Comparison of ENCODE assay signal across 13 cellular contexts in genomic region chr2:120617055-120617454, GRCh38.
"Had no signal": no experiment of that assay in that cellular context is flagged by ENCODE, and none has a peak within 500 bp of the region (broad histone marks: within the 10 kb centered on the region; RNA-seq: fewer than 3 reads in every experiment).

No MANE protein-coding gene starts in this region.

- H3K4me3 Mint-ChIP-seq: activated naive CD4-positive, alpha-beta T cell treated with anti-CD3 and anti-CD28 coated beads, Interleukin-2, amount 10 ng/mL, durations not matched to agents 7 days and 5 days; nephron progenitor cell; stimulated activated memory B cell treated with anti-CD40 and anti-IgM and Interleukin-4, amounts not matched to agents 10 μg/mL and 1 μg/mL and 100 μg/mL, for 72 hours had no signal

- H3K4me1 Mint-ChIP-seq: activated naive CD4-positive, alpha-beta T cell treated with anti-CD3 and anti-CD28 coated beads, Interleukin-2, amount 10 ng/mL, durations not matched to agents 7 days and 5 days; stimulated activated memory B cell treated with anti-CD40 and anti-IgM and Interleukin-4, amounts not matched to agents 10 μg/mL and 1 μg/mL and 100 μg/mL, for 72 hours had no signal

- H3K27ac ChIP-seq: adrenal gland, coronary artery, tibial nerve had no signal

- H3K4me1 ChIP-seq: adrenal gland, tibial nerve had no signal

- H3K4me3 ChIP-seq: adrenal gland, coronary artery, smooth muscle cell, tibial nerve had no signal

- ATAC-seq: left lobe of liver; stimulated activated memory B cell treated with anti-CD40 and anti-IgM and Interleukin-4, amounts not matched to agents 10 μg/mL and 1 μg/mL and 100 μg/mL, for 72 hours had no signal

- DNase-seq: activated CD4-positive, alpha-beta T cell treated with anti-CD3 and anti-CD28 coated beads, Interleukin-2, amount 50 U/mL, for 1 hour; activated naive CD4-positive, alpha-beta T cell treated with anti-CD3 and anti-CD28 coated beads, Interleukin-2, amount 10 ng/mL, durations not matched to agents 7 days and 5 days; activated T-cell treated with anti-CD3 and anti-CD28 coated beads for 4 hours; adrenal gland; central memory CD4-positive, alpha-beta T cell; effector CD8-positive, alpha-beta T cell; nephron progenitor cell had no signal

- H3K27me3 ChIP-seq: adrenal gland, tibial nerve had no signal

- H3K36me3 ChIP-seq: adrenal gland, tibial nerve had no signal

- H3K36me3 Mint-ChIP-seq: activated naive CD4-positive, alpha-beta T cell treated with anti-CD3 and anti-CD28 coated beads, Interleukin-2, amount 10 ng/mL, durations not matched to agents 7 days and 5 days; stimulated activated memory B cell treated with anti-CD40 and anti-IgM and Interleukin-4, amounts not matched to agents 10 μg/mL and 1 μg/mL and 100 μg/mL, for 72 hours had no signal

- H3K9me3 Mint-ChIP-seq: activated naive CD4-positive, alpha-beta T cell treated with anti-CD3 and anti-CD28 coated beads, Interleukin-2, amount 10 ng/mL, durations not matched to agents 7 days and 5 days; activated T-helper 2 cell treated with anti-CD3 and anti-CD28 coated beads, Interferon-gamma antibody, Interleukin-2, Interleukin-4, amounts not matched to agents 10 μg/mL and 5 μg/mL and 100 μg/mL, durations not matched to agents 14 hours and 24 hours and 36 hours; nephron progenitor cell; stimulated activated memory B cell treated with anti-CD40 and anti-IgM and Interleukin-4, amounts not matched to agents 10 μg/mL and 1 μg/mL and 100 μg/mL, for 72 hours had no signal

- H3K9me3 ChIP-seq: adrenal gland had no signal

- H3K27ac Mint-ChIP-seq: activated naive CD4-positive, alpha-beta T cell treated with anti-CD3 and anti-CD28 coated beads, Interleukin-2, amount 10 ng/mL, durations not matched to agents 7 days and 5 days; activated T-helper 2 cell treated with anti-CD3 and anti-CD28 coated beads, Interferon-gamma antibody, Interleukin-2, Interleukin-4, amounts not matched to agents 10 μg/mL and 5 μg/mL and 100 μg/mL, durations not matched to agents 14 hours and 24 hours and 36 hours; nephron progenitor cell; stimulated activated memory B cell treated with anti-CD40 and anti-IgM and Interleukin-4, amounts not matched to agents 10 μg/mL and 1 μg/mL and 100 μg/mL, for 72 hours had no signal
